8 cellular contexts compared by ENCODE assay signal in the genomic region with DNA sequence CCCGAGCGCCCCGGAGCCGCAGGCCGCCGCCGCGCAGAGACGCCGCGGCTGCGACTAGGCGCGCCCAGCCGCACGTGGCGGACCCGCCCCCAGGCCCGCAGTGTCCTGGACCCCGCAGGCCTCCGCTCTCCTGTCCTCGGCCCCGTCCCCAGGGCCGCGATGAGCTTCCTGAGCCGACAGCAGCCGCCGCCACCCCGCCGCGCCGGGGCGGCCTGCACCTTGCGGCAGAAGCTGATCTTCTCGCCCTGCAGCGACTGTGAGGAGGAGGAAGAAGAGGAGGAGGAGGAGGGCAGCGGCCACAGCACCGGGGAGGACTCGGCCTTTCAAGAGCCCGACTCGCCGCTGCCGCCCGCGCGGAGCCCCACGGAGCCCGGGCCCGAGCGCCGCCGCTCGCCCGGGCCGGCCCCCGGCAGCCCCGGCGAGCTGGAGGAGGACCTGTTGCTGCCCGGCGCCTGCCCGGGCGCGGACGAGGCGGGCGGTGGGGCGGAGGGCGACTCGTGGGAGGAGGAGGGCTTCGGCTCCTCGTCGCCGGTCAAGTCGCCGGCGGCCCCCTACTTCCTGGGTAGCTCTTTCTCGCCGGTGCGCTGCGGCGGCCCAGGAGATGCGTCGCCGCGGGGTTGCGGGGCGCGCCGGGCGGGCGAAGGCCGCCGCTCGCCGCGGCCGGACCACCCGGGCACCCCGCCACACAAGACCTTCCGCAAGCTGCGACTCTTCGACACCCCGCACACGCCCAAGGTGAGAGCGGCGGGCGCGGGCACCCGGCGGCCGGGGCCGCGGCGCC. TPM values are rescaled to one million over a fixed set of nuclear protein-coding genes. Genes with fewer than 3 reads are reported as not detected.
DNase-seq lines count a peak whose midpoint lies in the region; ATAC-seq, FAIRE-seq and TF ChIP-seq lines count a peak whose summit lies in the region.

No MANE protein-coding gene starts in this region.

- H3K9me3 ChIP-seq in parathyroid adenoma (ENCODE audit: control insufficient read depth, low read length) = no peaks in the 10 kb centered on the region

- H3K4me3 ChIP-seq in ACC112 (ENCODE audit: low read depth, low read length) (peak overlapping the region; percentile 95), WI38 (ENCODE audit: low read depth, low read length) (peak overlapping the region; percentile 83), fibroblast of the aortic adventitia (ENCODE audit: low read depth, low read length) (peak overlapping the region; percentile 82), parathyroid adenoma (ENCODE audit: low read depth, low read length) (peak overlapping the region; percentile 66)

- H2AFZ ChIP-seq in ACC112 (ENCODE audit: low read length, unreplicated experiment) = no peak overlapping the region
- H2AFZ ChIP-seq in parathyroid adenoma = peak overlapping the region; percentile 56

- TF ChIP-seq POLR2A in GM12891 (IDR thresholded peaks at IDR 0.05; ENCODE audit: low read depth, low read length) = no peak

- H3K36me3 ChIP-seq in ACC112 (ENCODE audit: insufficient read depth, low read length) (peaks cover 36% of the 10 kb centered on the region), parathyroid adenoma (ENCODE audit: control insufficient read depth, insufficient read depth, low read length) (no peaks in the 10 kb centered on the region)

- TF ChIP-seq CTCF in WI38 (IDR thresholded peaks at IDR 0.05; ENCODE audit: low read depth, low read length) (no peak), fibroblast of the aortic adventitia (IDR thresholded peaks at IDR 0.05; ENCODE audit: insufficient read depth, low read length) (no peak), parathyroid adenoma (IDR thresholded peaks at IDR 0.05) (no peak)

- DNase-seq in GM12891 (ENCODE audit: insufficient read length, low spot score) (no peak), fibroblast of the aortic adventitia (ENCODE audit: low read depth) (peak; percentile 16), foreskin melanocyte (no peak), UCSD-AML1 (lab: John Stamatoyannopoulos, UW; ENCODE audit: unreplicated experiment) (no peak)

- H3K79me2 ChIP-seq in ACC112 (ENCODE audit: control insufficient read depth, insufficient read depth, low read length, unreplicated experiment) = peaks cover 52% of the 10 kb centered on the region
- H3K79me2 ChIP-seq in parathyroid adenoma = no peaks in the 10 kb centered on the region

- peak; percentile 9 for FAIRE-seq in GM12891 (lab: Jason Lieb, UNC)

- no peaks in the 10 kb centered on the region for H3K27me3 ChIP-seq in ACC112 (ENCODE audit: insufficient read depth, low read length)
- H3K27me3 ChIP-seq in parathyroid adenoma (ENCODE audit: control insufficient read depth, insufficient read depth, low read length) = no peaks in the 10 kb centered on the region

- H3K4me1 ChIP-seq in ACC112 (ENCODE audit: control insufficient read depth, insufficient read depth, low read length, unreplicated experiment) = peaks cover 36% of the 10 kb centered on the region
- peaks cover 10% of the 10 kb centered on the region for H3K4me1 ChIP-seq in parathyroid adenoma

- H3K27ac ChIP-seq in ACC112 (ENCODE audit: low read depth, low read length) = peak overlapping the region; percentile 96
- peak overlapping the region; percentile 67 for H3K27ac ChIP-seq in parathyroid adenoma

- H3K9ac ChIP-seq in parathyroid adenoma = no peak overlapping the region

- peak overlapping the region; percentile 81 for H3K4me2 ChIP-seq in parathyroid adenoma (ENCODE audit: low read length)

- peak; percentile 18 for ATAC-seq in HG03025 (IDR thresholded peaks at IDR 0.05; ENCODE audit: low FRiP score, unreplicated experiment)

TF ChIP-seq in GM12891, 5 proteins besides CTCF, POLR2A, EP300 and RAD21:
- no peak for TF ChIP-seq TAF1 (IDR thresholded peaks at IDR 0.05; ENCODE audit: low read depth, low read length)
- no peak for TF ChIP-seq POU2F2 (IDR thresholded peaks at IDR 0.05; ENCODE audit: low read depth, low read length)
- no peak for TF ChIP-seq SPI1 (IDR thresholded peaks at IDR 0.05; ENCODE audit: low read depth, low read length)
- no peak for TF ChIP-seq PAX5 (IDR thresholded peaks at IDR 0.05; ENCODE audit: insufficient read depth, low read length, severe bottlenecking)
- no peak for TF ChIP-seq POLR2AphosphoS5 (IDR thresholded peaks at IDR 0.05; ENCODE audit: low read depth, low read length)

RNA-seq across cellular contexts. Expression of a gene that starts 0.5 kb away (rescaled TPM):
- polyA plus RNA-seq in GM12891 (2012; ENCODE audit: low read depth, missing spikeins) = 14.3 TPM
- total RNA-seq in fibroblast of the aortic adventitia (ENCODE audit: low replicate concordance) = 26.3 and 51.1 TPM in 2 replicates
